In genomic region chr11:132450631-132451030, GRCh38 we compare ENCODE assay signal across 23 cellular contexts.
"Had no signal": no experiment of that assay in that cellular context is flagged by ENCODE, and none has a peak within 500 bp of the region (broad histone marks: within the 10 kb centered on the region; RNA-seq: fewer than 3 reads in every experiment).

No MANE protein-coding gene starts in this region.

- DNase-seq: Karpas-422, KG1, MG63, NCI-H1092, NCI-H1105 treated with DMSO at 0.1 percent for 48 hours, NCI-H1417 treated with DMSO at 0.1 percent for 48 hours, NCI-H146, NCI-H187, NCI-H2029, NCI-H2081 treated with DMSO at 0.1 percent for 48 hours, NCI-H2171, NCI-H226, NCI-H446, NCI-H510A, NCI-H524 treated with DMSO at 0.1 percent for 48 hours, NCI-H69, NCI-H774, Right ventricle myocardium superior, RPMI8226, SIG-M5 had no signal

- H3K36me3 ChIP-seq: MG63, SJSA1 had no signal

- H3K4me3 ChIP-seq: MG63, SJSA1, SK-N-MC had no signal

- H3K27ac ChIP-seq: SJSA1, SK-N-MC had no signal

- H3K27me3 ChIP-seq: MG63, SJSA1 had no signal

- H3K4me1 ChIP-seq: SJSA1 had no signal

- H3K9me3 ChIP-seq: MG63, SJSA1 had no signal

- FAIRE-seq: RCC 7860 had no signal
